In the genomic region with DNA sequence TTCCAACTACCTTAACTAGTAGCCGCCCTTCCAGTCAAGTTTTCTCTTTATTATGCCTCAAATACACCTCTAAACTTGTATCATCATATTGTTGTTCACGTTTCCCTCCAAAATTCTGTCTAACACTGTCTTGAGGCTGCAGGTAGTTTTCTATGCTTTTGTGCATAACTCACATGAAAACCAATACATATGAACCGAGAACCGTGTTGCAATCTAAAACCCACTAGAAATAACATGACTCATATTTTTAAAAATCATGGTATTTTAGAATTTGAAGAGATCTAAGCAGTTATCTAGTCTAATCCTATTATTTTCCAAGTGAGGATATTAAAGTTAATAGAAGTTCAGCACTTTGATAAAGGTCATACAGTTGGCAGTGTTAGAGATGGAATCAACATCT, we compare ENCODE assay signal across 22 cellular contexts. TPM values are rescaled to one million over a fixed set of nuclear protein-coding genes. Genes with fewer than 3 reads are reported as not detected.
"Had no signal": no experiment of that assay in that cellular context is flagged by ENCODE, and none has a peak within 500 bp of the region (broad histone marks: within the 10 kb centered on the region; RNA-seq: fewer than 3 reads in every experiment).

No MANE protein-coding gene starts in this region.

- H3K9me3 ChIP-seq: SJSA1 had no signal

- DNase-seq: IMR-90, Karpas-422, KG1, MM.1S, NCI-H1092 treated with DMSO at 0.1 percent for 48 hours, NCI-H1436, NCI-H187, NCI-H2029, NCI-H2081 treated with DMSO at 0.1 percent for 48 hours, NCI-H2171, NCI-H226, NCI-H446, NCI-H510A, NCI-H524 treated with DMSO at 0.1 percent for 48 hours, NCI-H69, NCI-H774, Right ventricle myocardium superior, RPMI8226, SIG-M5 had no signal

- H3K36me3 ChIP-seq: SJSA1 had no signal

- H3K27ac ChIP-seq: SJSA1, SK-N-MC had no signal

- H3K4me3 ChIP-seq: SJSA1, SK-N-MC had no signal

- H3K4me1 ChIP-seq: SJSA1 had no signal

RNA-seq across cellular contexts. Expression of gene LIPF, which starts 18.2 kb away (rescaled TPM):
- total RNA-seq: HT-29, IMR-90, Right ventricle myocardium superior, SJSA1 had no signal
- polyA plus RNA-seq: IMR-90 had no signal

RNA-seq across cellular contexts. Expression of gene LIPK, which starts 23.6 kb away (rescaled TPM):
- total RNA-seq: HT-29, IMR-90, Right ventricle myocardium superior, SJSA1 had no signal
- polyA plus RNA-seq: IMR-90 had no signal
